In the genomic region with DNA sequence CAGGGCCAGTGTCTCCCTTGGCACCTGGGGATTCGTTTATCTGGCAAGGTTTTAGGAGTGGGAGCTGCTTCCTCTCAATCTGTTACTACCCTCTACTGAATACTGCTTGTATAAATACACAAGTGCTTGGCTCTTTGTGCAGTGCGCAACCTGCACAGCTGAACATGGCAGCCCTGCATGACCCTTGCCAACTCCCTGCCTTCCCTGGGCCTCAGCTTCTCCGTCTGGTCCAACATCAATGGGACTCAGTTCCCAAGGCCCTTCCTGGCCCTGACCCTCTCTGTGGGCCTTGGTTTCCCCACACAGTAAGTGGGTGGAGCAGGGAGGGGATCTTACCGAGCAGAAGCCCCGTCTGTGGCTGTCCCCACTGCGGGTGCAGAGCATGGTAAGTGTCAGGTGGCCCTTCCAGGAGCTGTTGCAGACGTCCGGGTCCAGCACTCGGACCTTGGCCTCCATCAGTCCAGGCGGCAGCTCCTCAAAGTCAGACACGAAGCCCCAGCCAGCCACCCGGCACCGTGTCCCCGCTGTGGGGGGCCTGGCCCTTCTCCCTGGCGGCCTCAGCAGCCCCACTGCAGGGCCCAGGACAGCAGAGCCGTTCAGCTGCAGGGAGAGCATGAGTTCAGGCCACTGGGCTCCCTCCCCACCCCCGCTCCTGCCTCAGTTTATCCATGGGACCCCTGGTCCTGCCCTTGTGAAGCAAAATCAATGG, we compare ENCODE assay signal across 32 cellular contexts. TPM values are rescaled to one million over a fixed set of nuclear protein-coding genes. Genes with fewer than 3 reads are reported as not detected.
"Had no signal": no experiment of that assay in that cellular context is flagged by ENCODE, and none has a peak within 500 bp of the region (broad histone marks: within the 10 kb centered on the region; RNA-seq: fewer than 3 reads in every experiment).

No MANE protein-coding gene starts in this region.

- H3K36me3 ChIP-seq: esophagus squamous epithelium, pancreas, suprapubic skin, transverse colon, upper lobe of right lung, uterus had no signal

- H3K4me1 Mint-ChIP-seq: memory B cell; mesothelial cell of epicardium; stimulated activated memory B cell treated with anti-CD40 and anti-IgM and Interleukin-4, amounts not matched to agents 10 μg/mL and 1 μg/mL and 100 μg/mL, for 72 hours had no signal

- FAIRE-seq: endometrium, pancreas had no signal

- H3K27me3 ChIP-seq: esophagus squamous epithelium, pancreas, sigmoid colon, suprapubic skin, transverse colon, upper lobe of right lung, uterus had no signal

- H3K4me1 ChIP-seq: esophagus squamous epithelium, pancreas, sigmoid colon, suprapubic skin, transverse colon, upper lobe of right lung, uterus had no signal

- H3K4me3 Mint-ChIP-seq: effector memory CD8-positive, alpha-beta T cell; immature natural killer cell; memory B cell; mesothelial cell of epicardium; naive B cell; natural killer cell treated with Interleukin-12 subunit alpha and Interleukin-12 subunit beta and Interleukin-15 and Interleukin-18, amount 100 ng/mL, for 72 hours; neural crest cell; stimulated activated memory B cell treated with anti-CD40 and anti-IgM and Interleukin-4, amounts not matched to agents 10 μg/mL and 1 μg/mL and 100 μg/mL, for 72 hours; stimulated activated naive CD8-positive, alpha-beta T cell treated with anti-CD3 and anti-CD28 coated beads, Interleukin-15, Interleukin-2, amounts not matched to agents 100 ng/mL and 50 ng/mL, for 24 hours had no signal

- H3K27ac Mint-ChIP-seq: effector memory CD8-positive, alpha-beta T cell; immature natural killer cell; memory B cell; mesothelial cell of epicardium; natural killer cell treated with Interleukin-12 subunit alpha and Interleukin-12 subunit beta and Interleukin-15 and Interleukin-18, amount 100 ng/mL, for 72 hours; stimulated activated memory B cell treated with anti-CD40 and anti-IgM and Interleukin-4, amounts not matched to agents 10 μg/mL and 1 μg/mL and 100 μg/mL, for 72 hours; stimulated activated naive CD8-positive, alpha-beta T cell treated with anti-CD3 and anti-CD28 coated beads, Interleukin-15, Interleukin-2, amounts not matched to agents 100 ng/mL and 50 ng/mL, for 24 hours had no signal

- H3K9me3 Mint-ChIP-seq: effector memory CD8-positive, alpha-beta T cell; mesothelial cell of epicardium; naive B cell; natural killer cell treated with Interleukin-12 subunit alpha and Interleukin-12 subunit beta and Interleukin-15 and Interleukin-18, amount 100 ng/mL, for 72 hours; neural crest cell; stimulated activated memory B cell treated with anti-CD40 and anti-IgM and Interleukin-4, amounts not matched to agents 10 μg/mL and 1 μg/mL and 100 μg/mL, for 72 hours; stimulated activated naive CD8-positive, alpha-beta T cell treated with anti-CD3 and anti-CD28 coated beads, Interleukin-15, Interleukin-2, amounts not matched to agents 100 ng/mL and 50 ng/mL, for 24 hours had no signal

- H3K27ac ChIP-seq: esophagus squamous epithelium, pancreas, sigmoid colon, suprapubic skin, transverse colon, upper lobe of right lung, uterus had no signal

- H3K27me3 Mint-ChIP-seq: effector memory CD8-positive, alpha-beta T cell; natural killer cell treated with Interleukin-12 subunit alpha and Interleukin-12 subunit beta and Interleukin-15 and Interleukin-18, amount 100 ng/mL, for 72 hours; stimulated activated naive CD8-positive, alpha-beta T cell treated with anti-CD3 and anti-CD28 coated beads, Interleukin-15, Interleukin-2, amounts not matched to agents 100 ng/mL and 50 ng/mL, for 24 hours had no signal

- H3K4me3 ChIP-seq: esophagus squamous epithelium, lung, mucosa of descending colon, pancreas, sigmoid colon, suprapubic skin, transverse colon, upper lobe of right lung, uterus had no signal

- H3K9me3 ChIP-seq: esophagus squamous epithelium, mucosa of descending colon, pancreas, sigmoid colon, suprapubic skin, transverse colon, upper lobe of right lung, uterus had no signal

- DNase-seq: cerebellar nuclear complex; cortex of kidney; effector memory CD8-positive, alpha-beta T cell; erythroblast; esophagus squamous epithelium; foreskin melanocyte; glutamatergic neuron; hypothalamus; immature natural killer cell; islet precursor cell; left ventricle myocardium superior; mucosa of descending colon; naive B cell; nucleus accumbens; pancreas; sigmoid colon; stimulated activated CD4-positive, alpha-beta T cell treated with anti-CD3 and anti-CD28 coated beads, Interleukin-4, amount 100 ng/mL, for 4 hours; transverse colon; upper lobe of right lung; uterus had no signal

- ATAC-seq: effector memory CD8-positive, alpha-beta T cell; left ventricle myocardium superior; mucosa of descending colon; natural killer cell treated with Interleukin-12 subunit alpha and Interleukin-12 subunit beta and Interleukin-15 and Interleukin-18, amount 100 ng/mL, for 72 hours; pancreas; stimulated activated memory B cell treated with anti-CD40 and anti-IgM and Interleukin-4, amounts not matched to agents 10 μg/mL and 1 μg/mL and 100 μg/mL, for 72 hours; upper lobe of right lung had no signal

RNA-seq across cellular contexts. Expression of a gene that starts 8.5 kb away (rescaled TPM):
- total RNA-seq: dermis microvascular lymphatic vessel endothelial cell, esophagus squamous epithelium, left ventricle myocardium superior, mesothelial cell of epicardium, mucosa of descending colon, neural crest cell, pancreas, posterior vena cava, sigmoid colon, skeletal muscle tissue, suprapubic skin, transverse colon, upper lobe of right lung, uterus had no signal
- polyA plus RNA-seq: pancreas had no signal

RNA-seq across cellular contexts. Expression of a gene that starts 22.0 kb away (rescaled TPM):
- total RNA-seq: natural killer cell treated with Interleukin-12 subunit alpha and Interleukin-12 subunit beta and Interleukin-15 and Interleukin-18, amount 100 ng/mL, for 72 hours had no signal
- polyA plus RNA-seq: immature natural killer cell had no signal

RNA-seq across cellular contexts. Expression of a gene that starts 47.1 kb away (rescaled TPM):
- total RNA-seq: dermis microvascular lymphatic vessel endothelial cell; left ventricle myocardium superior; natural killer cell treated with Interleukin-12 subunit alpha and Interleukin-12 subunit beta and Interleukin-15 and Interleukin-18, amount 100 ng/mL, for 72 hours; skeletal muscle tissue; transverse colon had no signal
